ENCODE assay signal across 13 cellular contexts in genomic region chr7:45035909-45036308, GRCh38. TPM values are rescaled to one million over a fixed set of nuclear protein-coding genes. Genes with fewer than 3 reads are reported as not detected.
DNase-seq lines count a peak whose midpoint lies in the region; ATAC-seq, FAIRE-seq and TF ChIP-seq lines count a peak whose summit lies in the region.
"Had no signal": no experiment of that assay in that cellular context is flagged by ENCODE, and none has a peak within 500 bp of the region (broad histone marks: within the 10 kb centered on the region; RNA-seq: fewer than 3 reads in every experiment).

No MANE protein-coding gene starts in this region.

- H3K79me1 ChIP-seq in neuronal stem cell (ENCODE audit: low read depth, low read length), result peaks cover 9% of the 10 kb centered on the region

- H3K9ac ChIP-seq in GM12878 (ENCODE audit: control insufficient read depth, insufficient read depth, low read length), result no peak overlapping the region
- H3K9ac ChIP-seq in neuronal stem cell (ENCODE audit: low read depth, low read length, poor library complexity), result no peak overlapping the region

- peaks cover 4% of the 10 kb centered on the region; the same call in 1 of the 2 replicates for H4K20me1 ChIP-seq in GM12878 (ENCODE audit: control insufficient read depth, insufficient read depth)

- H2BK120ac ChIP-seq in neuronal stem cell (ENCODE audit: low read depth, low read length), result no peak overlapping the region

- H3K27ac ChIP-seq in GM12878 (ENCODE audit: control insufficient read depth, insufficient read depth), result no peak overlapping the region
- H3K27ac ChIP-seq in neuronal stem cell (replicated peaks; ENCODE audit: low read length), result peak overlapping the region; percentile 28

- CTCF ChIA-PET in activated CD4-positive, alpha-beta T cell treated with anti-CD3 and anti-CD28 coated beads for 36 hours (lab: Charles Lee), result interaction anchor here (0.8 to 1.5 kb wide), 8 partner anchors 8 to 159 kb away, joined by 3 to 4 read pairs (median 3); no protein-coding TSS in a partner anchor
- CTCF ChIA-PET in GM12878 (lab: Yijun Ruan, JAX), result interaction anchor here (0.9 to 1.4 kb wide), 4 partner anchors 9 to 836 kb away, joined by 3 to 5 read pairs (median 4); no protein-coding TSS in a partner anchor

- H2BK15ac ChIP-seq in neuronal stem cell (ENCODE audit: low read length), result no peak overlapping the region

- peak; percentile 36 for ATAC-seq in activated CD4-positive, alpha-beta T cell treated with anti-CD3 and anti-CD28 coated beads for 36 hours
- no peak for ATAC-seq in GM12878
- no peak for ATAC-seq in Right ventricle myocardium superior (ENCODE audit: poor library complexity)
- no peak for ATAC-seq in GM21515 (IDR thresholded peaks at IDR 0.05; ENCODE audit: unreplicated experiment)

- no peaks in the 10 kb centered on the region for H3K9me3 ChIP-seq in GM12878 (replicated peaks; ENCODE audit: control insufficient read depth, insufficient read depth, low read length)
- no peaks in the 10 kb centered on the region for H3K9me3 ChIP-seq in neuronal stem cell (replicated peaks in 1 of 2; ENCODE audit: control insufficient read depth in 2 of 2, insufficient read depth in 1 of 2, low read depth in 1 of 2, low read length in 2 of 2)

- RAD21 ChIA-PET in GM12878 (lab: Charles Lee; ENCODE audit: unreplicated experiment), result interaction anchor here (1.9 kb wide), 1 partner anchor 62 kb away, joined by 10 read pairs; no protein-coding TSS in a partner anchor

- peak; percentile 43 for DNase-seq in activated CD4-positive, alpha-beta T cell treated with anti-CD3 and anti-CD28 coated beads for 36 hours
- no peak for DNase-seq in activated CD4-positive, alpha-beta T cell treated with anti-CD3 and anti-CD28 coated beads, Interleukin-2, amount 50 U/mL, for 4 hours
- peak; percentile 7 for DNase-seq in NCI-H345 treated with DMSO at 0.1 percent for 48 hours (lab: John Stamatoyannopoulos, UW; ENCODE audit: unreplicated experiment)
- no peak for DNase-seq in GM12878 (ENCODE audit: low read depth, low spot score)
- DNase-seq in neuronal stem cell (ENCODE audit: low spot score), result no peak
- no peak for DNase-seq in Right ventricle myocardium superior
- no peak for DNase-seq in NCI-H187 (lab: John Stamatoyannopoulos, UW)
- DNase-seq: HCEC 1CT; KBM-7; SIG-M5; stimulated activated CD4-positive, alpha-beta T cell treated with anti-CD3 and anti-CD28 coated beads, Interleukin-12 subunit alpha, Interleukin-12 subunit beta, amount 100 ng/mL, for 4 hours had no signal

- no peak overlapping the region for H4K8ac ChIP-seq in neuronal stem cell (ENCODE audit: low read depth, low read length)

- H3K4me2 ChIP-seq in GM12878 (ENCODE audit: control insufficient read depth, insufficient read depth), result 0 out of 2 replicates have a peak overlapping the region, but pooled peaks have one; percentile 39
- H3K4me2 ChIP-seq in neuronal stem cell (ENCODE audit: insufficient read depth, low read length, poor library complexity, severe bottlenecking), result no peak overlapping the region

- no peak overlapping the region for H3K14ac ChIP-seq in neuronal stem cell (ENCODE audit: low read length)

- in situ Hi-C loops in GM12878 (cut with MboI), result no loop called here

- intact Hi-C loops in activated CD4-positive, alpha-beta T cell treated with anti-CD3 and anti-CD28 coated beads for 36 hours (cut with DNase I, micrococcal nuclease), result loop anchor here in 1 of 2 experiments (10.0 kb wide), 1 partner anchor 541 kb away; the partner anchor contains the start of gene NUDCD3
- intact Hi-C loops in GM12878 (cut with micrococcal nuclease; ENCODE audit: unreplicated experiment), result no loop called here
- intact Hi-C loops in Right ventricle myocardium superior (cut with DNase I), result no loop called here

- POLR2A ChIA-PET in activated CD4-positive, alpha-beta T cell treated with anti-CD3 and anti-CD28 coated beads for 36 hours (lab: Charles Lee), result interaction anchor here (0.6 to 1.7 kb wide), 3 partner anchors 31 to 54 kb away, joined by 4 to 7 read pairs (median 7); no protein-coding TSS in a partner anchor
- POLR2A ChIA-PET in GM12878 (lab: Charles Lee), result interaction anchor here (0.7 to 1.6 kb wide), 6 partner anchors 9 to 50 kb away, joined by 3 to 5 read pairs (median 3); no protein-coding TSS in a partner anchor

- H3K27me3 ChIP-seq in GM12878 (replicated peaks in 1 of 2; ENCODE audit: control insufficient read depth in 2 of 2, insufficient read depth in 2 of 2, low read length in 1 of 2), result no peaks in the 10 kb centered on the region
- no peaks in the 10 kb centered on the region for H3K27me3 ChIP-seq in neuronal stem cell (ENCODE audit: control insufficient read depth in 3 of 3, insufficient read depth in 3 of 3, low read depth in 1 of 3, low read length in 3 of 3)

- H2BK5ac ChIP-seq in neuronal stem cell (ENCODE audit: low read length), result no peak overlapping the region

- H3K36me3 ChIP-seq in GM12878 (ENCODE audit: control insufficient read depth in 2 of 2, insufficient read depth in 2 of 2, low read length in 1 of 2), result peaks cover 7 to 25% of the 10 kb centered on the region in 2 experiments; a peak in 3 of 4 replicates
- peaks cover 7 to 27% of the 10 kb centered on the region in 2 donors for H3K36me3 ChIP-seq in neuronal stem cell (replicated peaks in 1 of 2; ENCODE audit: control insufficient read depth in 2 of 2, insufficient read depth in 2 of 2, low read length in 2 of 2)

- no peak overlapping the region for H4K91ac ChIP-seq in neuronal stem cell (ENCODE audit: low read depth, low read length, poor library complexity)

- no peaks in the 10 kb centered on the region for H3K27me3 Mint-ChIP-seq in activated CD4-positive, alpha-beta T cell treated with anti-CD3 and anti-CD28 coated beads for 36 hours

- H3K9me3 Mint-ChIP-seq in activated CD4-positive, alpha-beta T cell treated with anti-CD3 and anti-CD28 coated beads for 36 hours (ENCODE audit: low read depth), result no peaks in the 10 kb centered on the region

- no peak overlapping the region for H2AK5ac ChIP-seq in neuronal stem cell (ENCODE audit: low read depth, low read length)

- no TSS peak for BruUV-seq in GM12878 (replicated peaks; lab: Mats Ljungman, UMichigan)

- H3K4me1 ChIP-seq in GM12878 (ENCODE audit: control insufficient read depth, insufficient read depth, low read length) (peaks cover 17% of the 10 kb centered on the region), neuronal stem cell (ENCODE audit: control insufficient read depth in 2 of 2, insufficient read depth in 1 of 2, low read depth in 1 of 2, low read length in 2 of 2) (peaks cover 0 to 15% of the 10 kb centered on the region in 2 donors)

- peak overlapping the region; percentile 83 for H3K27ac Mint-ChIP-seq in activated CD4-positive, alpha-beta T cell treated with anti-CD3 and anti-CD28 coated beads for 36 hours

- H2BK12ac ChIP-seq in neuronal stem cell (ENCODE audit: low read length), result no peak overlapping the region

- no peak for TF ChIP-seq EP300 in GM12878 (IDR thresholded peaks at IDR 0.05; ENCODE audit: borderline replicate concordance in 1 of 2, control insufficient read depth in 1 of 2, low read depth in 2 of 2, low read length in 2 of 2)

- TF ChIP-seq CTCF in GM12878 (IDR thresholded peaks at IDR 0.05 in 2 of 3, conservative IDR thresholded peaks at IDR 0.05 in 1 of 3; ENCODE audit: control insufficient read depth in 2 of 3, extremely low read depth in 1 of 3, insufficient read depth in 1 of 3, low read depth in 3 of 3, low read length in 3 of 3), result no peak

- H3K4me1 Mint-ChIP-seq in activated CD4-positive, alpha-beta T cell treated with anti-CD3 and anti-CD28 coated beads for 36 hours, result peaks cover 69% of the 10 kb centered on the region

- H3K4ac ChIP-seq in neuronal stem cell (ENCODE audit: low read length), result no peak overlapping the region

- 63% methylated on average over 6 of the region's 6 CpGs for WGBS in GM12878 (ENCODE audit: insufficient coverage, insufficient replicate concordance, low lambda C conversion rate, missing lambda C conversion rate)
- no CpG with 5 or more reads among the region's 6 CpGs for WGBS in neuronal stem cell (ENCODE audit: extremely low coverage in 2 of 2, insufficient read length in 2 of 2, insufficient replicate concordance in 1 of 2), 2 donors

- FAIRE-seq in GM12878 (lab: Jason Lieb, UNC), result no peak

- peaks cover 36% of the 10 kb centered on the region for H3K36me3 Mint-ChIP-seq in activated CD4-positive, alpha-beta T cell treated with anti-CD3 and anti-CD28 coated beads for 36 hours (ENCODE audit: low read depth)

- H3K4me3 ChIP-seq in GM12878 (no peak overlapping the region), neuronal stem cell (ENCODE audit: low read length in 2 of 2) (no peak overlapping the region)

- H3K79me2 ChIP-seq in GM12878 (ENCODE audit: control insufficient read depth, insufficient read depth, low read length), result peaks cover 51% of the 10 kb centered on the region

- no peak for TF ChIP-seq POLR2A in GM12878 (IDR thresholded peaks at IDR 0.05; ENCODE audit: low read depth, low read length)

- SMC1A ChIA-PET in GM12878 (lab: Charles Lee; ENCODE audit: uncharacterized antibody, unreplicated experiment), result interaction anchor here (1.1 to 1.8 kb wide), 4 partner anchors 9 to 62 kb away, joined by 3 to 9 read pairs (median 6); no protein-coding TSS in a partner anchor

- peak overlapping the region; percentile 7 for H3K4me3 Mint-ChIP-seq in activated CD4-positive, alpha-beta T cell treated with anti-CD3 and anti-CD28 coated beads for 36 hours

- H3K18ac ChIP-seq in neuronal stem cell (ENCODE audit: low read length), result no peak overlapping the region

- H3K23ac ChIP-seq in neuronal stem cell (ENCODE audit: low read depth, low read length, poor library complexity), result no peak overlapping the region

- H2AFZ ChIP-seq in GM12878 (ENCODE audit: control insufficient read depth, low read depth, low read length) (no peak overlapping the region), neuronal stem cell (ENCODE audit: low read length) (no peak overlapping the region)

- no peak for TF ChIP-seq RAD21 in GM12878 (IDR thresholded peaks at IDR 0.05; ENCODE audit: insufficient read depth, low read depth, low read length)

RNA-seq across cellular contexts. Expression of gene CCM2, which starts 35.9 kb away (rescaled TPM):
- 10 to 100 TPM; 70.1 to 80.1 TPM for total RNA-seq in activated CD4-positive, alpha-beta T cell treated with anti-CD3 and anti-CD28 coated beads for 36 hours
- 36.2 and 40.0 TPM in 2 replicates for total RNA-seq in GM12878 (2013; cell fraction: nucleolus; rRNA removed)
- total RNA-seq in GM12878 (2014; rRNA removed) (71.6 and 74.7 TPM in 2 replicates), GM12878 (2014; rRNA removed; fragmentation: Illumina TruSeq; extraction: Trizol) (34.3 and 35.6 TPM in 2 replicates), GM12878 (2021) (61.2 and 61.6 TPM in 2 replicates), Right ventricle myocardium superior (30.3 TPM)
- polyA plus RNA-seq in GM12878 (2011; ENCODE audit: low read depth), result 25.8 TPM
- polyA plus RNA-seq in GM12878 (2011; rRNA removed) (22.5 and 30.2 TPM in 2 replicates), GM12878 (2014; fragmentation: Illumina TruSeq; extraction: Trizol) (19.1 and 36.2 TPM in 2 replicates), GM12878 (2014; fragmentation: Nextera tagmentation; extraction: Ambion mirVana) (1 to 10 TPM in 1 of 2 experiments, under 1 TPM in 1; 1.00 to 4.1 TPM), GM12878 (2014; rRNA removed) (70.8 and 73.7 TPM in 2 replicates), GM12878 (2016; fragmentation: Nextera tagmentation; extraction: Ambion mirVana) (10 to 100 TPM; 75.2 to 82.3 TPM)
- 45.3 and 56.3 TPM in 2 replicates for polyA plus RNA-seq in GM12878 (2011; cell fraction: cytosol; rRNA removed)
- 67.7 and 71.7 TPM in 2 replicates for polyA plus RNA-seq in GM12878 (2011; cell fraction: nucleus; rRNA removed)
- polyA plus RNA-seq in GM12878 (2012), result 51.5 and 60.9 TPM in 2 replicates
- polyA minus RNA-seq in GM12878 (2011; rRNA and poly(A)+ RNA removed), result 31.6 and 47.1 TPM in 2 replicates
- 18.2 and 29.1 TPM in 2 replicates for polyA minus RNA-seq in GM12878 (2011; cell fraction: cytosol; rRNA and poly(A)+ RNA removed)
- polyA minus RNA-seq in GM12878 (2011; cell fraction: nucleus; rRNA and poly(A)+ RNA removed), result 15.1 and 19.7 TPM in 2 replicates
- 29.8 TPM for polyA plus RNA-seq in neuronal stem cell (2013, experiment 1 of 2)
- polyA plus RNA-seq in neuronal stem cell (2013, experiment 2 of 2), result 30.1 TPM

RNA-seq across cellular contexts. Expression of gene NACAD, which starts 52.9 kb away (rescaled TPM):
- total RNA-seq in activated CD4-positive, alpha-beta T cell treated with anti-CD3 and anti-CD28 coated beads for 36 hours, result under 1 TPM; 0.14 to 0.21 TPM
- 0.10 TPM in 1 of 2 replicates, not detected in the other for total RNA-seq in GM12878 (2013; cell fraction: nucleolus; rRNA removed)
- total RNA-seq in GM12878 (2014; rRNA removed), result not detected in 2 replicates
- not detected in 2 replicates for total RNA-seq in GM12878 (2014; rRNA removed; fragmentation: Illumina TruSeq; extraction: Trizol)
- total RNA-seq in GM12878 (2021), result not detected in 2 replicates
- polyA plus RNA-seq in GM12878 (2011; ENCODE audit: low read depth), result not detected
- polyA plus RNA-seq in GM12878 (2011; rRNA removed), result not detected in 2 replicates
- 0.03 TPM in 1 of 2 replicates, not detected in the other for polyA plus RNA-seq in GM12878 (2011; cell fraction: cytosol; rRNA removed)
- 0.13 and 0.15 TPM in 2 replicates for polyA plus RNA-seq in GM12878 (2011; cell fraction: nucleus; rRNA removed)
- polyA plus RNA-seq in GM12878 (2012), result not detected in 2 replicates
- polyA plus RNA-seq in GM12878 (2014; fragmentation: Illumina TruSeq; extraction: Trizol), result not detected in 2 replicates
- not detected for polyA plus RNA-seq in GM12878 (2014; fragmentation: Nextera tagmentation; extraction: Ambion mirVana)
- polyA plus RNA-seq in GM12878 (2014; rRNA removed), result not detected in 2 replicates
- polyA plus RNA-seq in GM12878 (2016; fragmentation: Nextera tagmentation; extraction: Ambion mirVana), result not detected
- polyA minus RNA-seq in GM12878 (2011; rRNA and poly(A)+ RNA removed), result not detected in 2 replicates
- polyA minus RNA-seq in GM12878 (2011; cell fraction: cytosol; rRNA and poly(A)+ RNA removed), result not detected in 2 replicates
- not detected in 2 replicates for polyA minus RNA-seq in GM12878 (2011; cell fraction: nucleus; rRNA and poly(A)+ RNA removed)
- 3.5 TPM for polyA plus RNA-seq in neuronal stem cell (2013, experiment 1 of 2)
- polyA plus RNA-seq in neuronal stem cell (2013, experiment 2 of 2), result 3.6 TPM
- total RNA-seq in Right ventricle myocardium superior, result 4.7 TPM
- total RNA-seq: NCI-H460 had no signal

RNA-seq across cellular contexts. Expression of gene MYO1G, which starts 57.1 kb away (rescaled TPM):
- total RNA-seq in activated CD4-positive, alpha-beta T cell treated with anti-CD3 and anti-CD28 coated beads for 36 hours, result 100 to 1,000 TPM; 369 to 376 TPM
- 406 and 444 TPM in 2 replicates for total RNA-seq in GM12878 (2013; cell fraction: nucleolus; rRNA removed)
- total RNA-seq in GM12878 (2014; rRNA removed) (154 and 176 TPM in 2 replicates), GM12878 (2014; rRNA removed; fragmentation: Illumina TruSeq; extraction: Trizol) (63.7 and 66.1 TPM in 2 replicates), GM12878 (2021) (224 and 232 TPM in 2 replicates), Right ventricle myocardium superior (0.97 TPM)
- 91.4 TPM for polyA plus RNA-seq in GM12878 (2011; ENCODE audit: low read depth)
- polyA plus RNA-seq in GM12878 (2011; rRNA removed) (54.3 and 118 TPM in 2 replicates), GM12878 (2014; fragmentation: Illumina TruSeq; extraction: Trizol) (36.1 and 77.2 TPM in 2 replicates), GM12878 (2014; fragmentation: Nextera tagmentation; extraction: Ambion mirVana) (1 to 10 TPM; 1.8 to 3.3 TPM), GM12878 (2014; rRNA removed) (150 and 184 TPM in 2 replicates), GM12878 (2016; fragmentation: Nextera tagmentation; extraction: Ambion mirVana) (100 to 1,000 TPM; 185 to 216 TPM)
- 111 and 152 TPM in 2 replicates for polyA plus RNA-seq in GM12878 (2011; cell fraction: cytosol; rRNA removed)
- 518 and 587 TPM in 2 replicates for polyA plus RNA-seq in GM12878 (2011; cell fraction: nucleus; rRNA removed)
- polyA plus RNA-seq in GM12878 (2012), result 195 and 215 TPM in 2 replicates
- 230 and 324 TPM in 2 replicates for polyA minus RNA-seq in GM12878 (2011; rRNA and poly(A)+ RNA removed)
- 97.1 and 110 TPM in 2 replicates for polyA minus RNA-seq in GM12878 (2011; cell fraction: cytosol; rRNA and poly(A)+ RNA removed)
- polyA minus RNA-seq in GM12878 (2011; cell fraction: nucleus; rRNA and poly(A)+ RNA removed), result 238 and 294 TPM in 2 replicates
- polyA plus RNA-seq in neuronal stem cell (2013, experiment 1 of 2), result 0.03 TPM
- 0.06 TPM for polyA plus RNA-seq in neuronal stem cell (2013, experiment 2 of 2)

Comparison
In these comparisons a context has a peak if more than half of its experiments do, and no peak if none do; other contexts are left out.
1. DNase-seq: peak in activated CD4-positive, alpha-beta T cell treated with anti-CD3 and anti-CD28 coated beads for 36 hours (single experiment) and NCI-H345 treated with DMSO at 0.1 percent for 48 hours (single experiment); none in activated CD4-positive, alpha-beta T cell treated with anti-CD3 and anti-CD28 coated beads, Interleukin-2, amount 50 U/mL, for 4 hours (0 of 2), GM12878 (single experiment), neuronal stem cell (single experiment), Right ventricle myocardium superior (single experiment) and NCI-H187 (0 of 2).
2. RNA of gene MYO1G, which starts 57.1 kb away (total RNA-seq): 369 to 376 TPM in activated CD4-positive, alpha-beta T cell treated with anti-CD3 and anti-CD28 coated beads for 36 hours and 63.7 to 444 TPM in GM12878; 0.97 TPM in Right ventricle myocardium superior (single experiment); every median in the first group is over 10 times any median in the second.